12 cellular contexts compared by ENCODE assay signal in the genomic region with DNA sequence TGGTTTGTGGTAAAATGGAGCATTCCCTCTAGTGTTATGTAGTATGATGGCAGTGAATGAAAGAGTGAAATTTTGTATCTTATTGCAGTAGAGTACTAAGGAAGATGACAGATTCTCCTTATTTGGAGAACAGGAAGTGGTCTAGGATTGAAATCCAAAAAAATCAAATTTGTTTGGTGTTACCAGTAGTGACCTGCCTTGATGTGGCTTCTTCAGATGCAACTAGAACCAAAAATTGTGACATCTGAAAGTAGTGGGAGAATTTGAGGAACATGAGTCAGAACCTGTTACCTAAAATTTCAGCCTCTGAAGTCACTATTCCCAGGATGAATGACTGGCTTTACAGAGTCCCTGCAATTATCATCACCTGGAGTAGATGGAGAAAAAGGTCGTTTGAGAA.
DNase-seq lines count a peak whose midpoint lies in the region; ATAC-seq, FAIRE-seq and TF ChIP-seq lines count a peak whose summit lies in the region.
"Had no signal": no experiment of that assay in that cellular context is flagged by ENCODE, and none has a peak within 500 bp of the region (broad histone marks: within the 10 kb centered on the region; RNA-seq: fewer than 3 reads in every experiment).

No MANE protein-coding gene starts in this region.

- no peak for ATAC-seq in HG02571 (IDR thresholded peaks at IDR 0.05; ENCODE audit: unreplicated experiment)
- ATAC-seq: K562; stimulated activated naive B cell treated with anti-CD40 and anti-IgM and Interleukin-4, amounts not matched to agents 10 μg/mL and 1 μg/mL and 100 μg/mL, for 72 hours had no signal

- in situ Hi-C loops in GM13976 (cut with MboI; ENCODE audit: low sequenced_read_pairs, unreplicated experiment) = no loop called here

- H3K27ac ChIP-seq in BLaER1 (no peak overlapping the region), dorsolateral prefrontal cortex (no peak overlapping the region)

- intact Hi-C loops in dorsolateral prefrontal cortex (cut with DNase I) = no loop called here

- no peaks in the 10 kb centered on the region for H4K20me1 ChIP-seq in BLaER1

- TF ChIP-seq POLR2A in GM12891 (IDR thresholded peaks at IDR 0.05; ENCODE audit: low read depth, low read length) = no peak

- no peak overlapping the region for H3K9ac ChIP-seq in BLaER1

- H3K27me3 ChIP-seq in BLaER1 (no peaks in the 10 kb centered on the region), dorsolateral prefrontal cortex (peaks cover 0 to 3% (median 0%) of the 10 kb centered on the region in 45 donors)

- no peaks in the 10 kb centered on the region for H3K9me3 ChIP-seq in BLaER1

- H3K4me3 ChIP-seq in BLaER1 (no peak overlapping the region), fibroblast of mammary gland (ENCODE audit: control insufficient read depth, low read depth, low read length) (no peak overlapping the region), dorsolateral prefrontal cortex (no peak overlapping the region)
- H3K4me3 ChIP-seq: K562 had no signal

- peak overlapping the region; percentile 25; the same call in 1 of the 2 replicates for H3K4me2 ChIP-seq in BLaER1

- no peak for FAIRE-seq in GM12891 (lab: Jason Lieb, UNC)
- FAIRE-seq: K562 had no signal

- DNase-seq in HS-5 (ENCODE audit: low read depth) (peak; percentile 9), SKM-1 (lab: John Stamatoyannopoulos, UW; ENCODE audit: unreplicated experiment) (peak; percentile 51), fibroblast of mammary gland (ENCODE audit: low read depth) (peak; percentile 63), GM12891 (ENCODE audit: insufficient read length, low spot score) (no peak), GM13976 (ENCODE audit: low spot score) (no peak), dorsolateral prefrontal cortex (no peak)
- DNase-seq: cortex of kidney; stimulated activated CD4-positive, alpha-beta T cell treated with anti-CD3 and anti-CD28 coated beads, Interleukin-2, amount 100 ng/mL, for 48 hours; stimulated activated naive B cell treated with anti-CD40 and anti-IgM and Interleukin-4, amounts not matched to agents 10 μg/mL and 1 μg/mL and 100 μg/mL, for 72 hours had no signal

- TF ChIP-seq CTCF in fibroblast of mammary gland (conservative IDR thresholded peaks at IDR 0.05; ENCODE audit: control insufficient read depth, insufficient read depth, low read depth, low read length) (no peak), GM13976 (IDR thresholded peaks at IDR 0.05; ENCODE audit: borderline replicate concordance, control extremely low read depth, extremely low read depth, insufficient read depth, missing control alignments) (no peak), dorsolateral prefrontal cortex (IDR thresholded peaks at IDR 0.05 in 54 of 56, conservative IDR thresholded peaks at IDR 0.05 in 2 of 56; ENCODE audit: low read depth in 1 of 56, partially characterized antibody in 56 of 56) (no peak)

- H3K4me1 ChIP-seq in BLaER1 = peaks cover 23% of the 10 kb centered on the region

- H3K36me3 ChIP-seq in BLaER1 = no peaks in the 10 kb centered on the region

TF ChIP-seq in GM12891, 5 proteins besides CTCF, POLR2A, EP300 and RAD21:
- TF ChIP-seq TAF1 (IDR thresholded peaks at IDR 0.05; ENCODE audit: low read depth, low read length) = no peak
- TF ChIP-seq PAX5 (IDR thresholded peaks at IDR 0.05; ENCODE audit: insufficient read depth, low read length, severe bottlenecking) = no peak
- TF ChIP-seq SPI1 (IDR thresholded peaks at IDR 0.05; ENCODE audit: low read depth, low read length) = no peak
- TF ChIP-seq POLR2AphosphoS5 (IDR thresholded peaks at IDR 0.05; ENCODE audit: low read depth, low read length) = no peak
- TF ChIP-seq POU2F2 (IDR thresholded peaks at IDR 0.05; ENCODE audit: low read depth, low read length) = no peak

Comparison
In these comparisons a context has a peak if more than half of its experiments do, and no peak if none do; other contexts are left out.
1. DNase-seq: peak in HS-5 (single experiment), SKM-1 (single experiment) and fibroblast of mammary gland (single experiment); none in GM12891 (single experiment), GM13976 (single experiment) and dorsolateral prefrontal cortex (0 of 10).